Comparison of ENCODE assay signal across 1 cellular context in the genomic region with DNA sequence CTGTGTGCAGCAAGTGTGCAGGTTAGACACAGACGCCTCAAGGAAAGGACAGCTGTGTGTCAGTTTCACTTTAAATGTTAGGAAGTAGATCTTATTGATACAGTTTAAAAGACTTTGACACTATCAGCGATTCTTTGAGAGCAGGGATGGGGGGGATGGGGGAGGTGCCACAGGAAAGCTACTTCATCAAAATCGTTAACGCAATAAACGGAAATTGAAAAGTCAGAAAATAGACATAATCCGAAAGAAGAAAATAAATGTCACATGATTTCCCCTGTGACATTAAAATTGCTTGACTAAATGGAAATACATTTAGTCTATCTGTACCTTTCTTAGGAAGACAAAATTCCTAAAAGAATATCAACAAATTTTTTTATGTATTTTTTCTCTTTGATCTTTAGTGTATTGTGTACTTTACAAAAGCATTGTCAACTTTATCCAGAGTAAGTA.
A peak's percentile ranks its signal among the peaks of the same experiment; 100 is the strongest.
TF ChIP-seq lines count a peak whose summit lies in the region.

No MANE protein-coding gene starts in this region.

TF ChIP-seq in GM12878, 131 proteins besides CTCF, POLR2A, EP300 and RAD21:
- no peak; the same call in 1 of the 2 replicates for TF ChIP-seq PKNOX1 (IDR thresholded peaks at IDR 0.05)
- no peak for TF ChIP-seq REST (IDR thresholded peaks at IDR 0.05; ENCODE audit: low read depth, low read length)
- TF ChIP-seq BACH1 (IDR thresholded peaks at IDR 0.05; ENCODE audit: borderline replicate concordance) = no peak
- no peak for TF ChIP-seq SUPT20H (IDR thresholded peaks at IDR 0.05; ENCODE audit: borderline replicate concordance, control insufficient read depth, low read depth, low read length)
- TF ChIP-seq RAD51 (IDR thresholded peaks at IDR 0.05) = peak; percentile 63
- TF ChIP-seq, protein P1, sequence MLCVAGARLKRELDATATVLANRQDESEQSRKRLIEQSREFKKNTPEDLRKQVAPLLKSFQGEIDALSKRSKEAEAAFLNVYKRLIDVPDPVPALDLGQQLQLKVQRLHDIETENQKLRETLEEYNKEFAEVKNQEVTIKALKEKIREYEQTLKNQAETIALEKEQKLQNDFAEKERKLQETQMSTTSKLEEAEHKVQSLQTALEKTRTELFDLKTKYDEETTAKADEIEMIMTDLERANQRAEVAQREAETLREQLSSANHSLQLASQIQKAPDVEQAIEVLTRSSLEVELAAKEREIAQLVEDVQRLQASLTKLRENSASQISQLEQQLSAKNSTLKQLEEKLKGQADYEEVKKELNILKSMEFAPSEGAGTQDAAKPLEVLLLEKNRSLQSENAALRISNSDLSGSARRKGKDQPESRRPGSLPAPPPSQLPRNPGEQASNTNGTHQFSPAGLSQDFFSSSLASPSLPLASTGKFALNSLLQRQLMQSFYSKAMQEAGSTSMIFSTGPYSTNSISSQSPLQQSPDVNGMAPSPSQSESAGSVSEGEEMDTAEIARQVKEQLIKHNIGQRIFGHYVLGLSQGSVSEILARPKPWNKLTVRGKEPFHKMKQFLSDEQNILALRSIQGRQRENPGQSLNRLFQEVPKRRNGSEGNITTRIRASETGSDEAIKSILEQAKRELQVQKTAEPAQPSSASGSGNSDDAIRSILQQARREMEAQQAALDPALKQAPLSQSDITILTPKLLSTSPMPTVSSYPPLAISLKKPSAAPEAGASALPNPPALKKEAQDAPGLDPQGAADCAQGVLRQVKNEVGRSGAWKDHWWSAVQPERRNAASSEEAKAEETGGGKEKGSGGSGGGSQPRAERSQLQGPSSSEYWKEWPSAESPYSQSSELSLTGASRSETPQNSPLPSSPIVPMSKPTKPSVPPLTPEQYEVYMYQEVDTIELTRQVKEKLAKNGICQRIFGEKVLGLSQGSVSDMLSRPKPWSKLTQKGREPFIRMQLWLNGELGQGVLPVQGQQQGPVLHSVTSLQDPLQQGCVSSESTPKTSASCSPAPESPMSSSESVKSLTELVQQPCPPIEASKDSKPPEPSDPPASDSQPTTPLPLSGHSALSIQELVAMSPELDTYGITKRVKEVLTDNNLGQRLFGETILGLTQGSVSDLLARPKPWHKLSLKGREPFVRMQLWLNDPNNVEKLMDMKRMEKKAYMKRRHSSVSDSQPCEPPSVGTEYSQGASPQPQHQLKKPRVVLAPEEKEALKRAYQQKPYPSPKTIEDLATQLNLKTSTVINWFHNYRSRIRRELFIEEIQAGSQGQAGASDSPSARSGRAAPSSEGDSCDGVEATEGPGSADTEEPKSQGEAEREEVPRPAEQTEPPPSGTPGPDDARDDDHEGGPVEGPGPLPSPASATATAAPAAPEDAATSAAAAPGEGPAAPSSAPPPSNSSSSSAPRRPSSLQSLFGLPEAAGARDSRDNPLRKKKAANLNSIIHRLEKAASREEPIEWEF (IDR thresholded peaks at IDR 0.05; ENCODE audit: insufficient replicate concordance, low read depth, low read length) = no peak
- TF ChIP-seq GATAD2B (conservative IDR thresholded peaks at IDR 0.05; ENCODE audit: low read depth) = no peak
- TF ChIP-seq RB1 (IDR thresholded peaks at IDR 0.05; ENCODE audit: borderline replicate concordance) = no peak
- no peak for TF ChIP-seq ETV6 (conservative IDR thresholded peaks at IDR 0.05 in 1 of 2, IDR thresholded peaks at IDR 0.05 in 1 of 2; ENCODE audit: borderline replicate concordance in 1 of 2, low read depth in 1 of 2)
- TF ChIP-seq MXI1 (IDR thresholded peaks at IDR 0.05; ENCODE audit: low read depth, low read length) = no peak
- 0 out of 2 replicates have a peak, but pooled peaks have one; percentile 1 for TF ChIP-seq CBFB (IDR thresholded peaks at IDR 0.05; ENCODE audit: low read depth)
- TF ChIP-seq EZH2 (IDR thresholded peaks at IDR 0.05; ENCODE audit: borderline replicate concordance, control insufficient read depth, low read depth, low read length) = no peak
- TF ChIP-seq USF1 (IDR thresholded peaks at IDR 0.05; ENCODE audit: borderline replicate concordance, extremely low read length, insufficient read depth, low read depth, low read length) = no peak
- TF ChIP-seq, protein P2, sequence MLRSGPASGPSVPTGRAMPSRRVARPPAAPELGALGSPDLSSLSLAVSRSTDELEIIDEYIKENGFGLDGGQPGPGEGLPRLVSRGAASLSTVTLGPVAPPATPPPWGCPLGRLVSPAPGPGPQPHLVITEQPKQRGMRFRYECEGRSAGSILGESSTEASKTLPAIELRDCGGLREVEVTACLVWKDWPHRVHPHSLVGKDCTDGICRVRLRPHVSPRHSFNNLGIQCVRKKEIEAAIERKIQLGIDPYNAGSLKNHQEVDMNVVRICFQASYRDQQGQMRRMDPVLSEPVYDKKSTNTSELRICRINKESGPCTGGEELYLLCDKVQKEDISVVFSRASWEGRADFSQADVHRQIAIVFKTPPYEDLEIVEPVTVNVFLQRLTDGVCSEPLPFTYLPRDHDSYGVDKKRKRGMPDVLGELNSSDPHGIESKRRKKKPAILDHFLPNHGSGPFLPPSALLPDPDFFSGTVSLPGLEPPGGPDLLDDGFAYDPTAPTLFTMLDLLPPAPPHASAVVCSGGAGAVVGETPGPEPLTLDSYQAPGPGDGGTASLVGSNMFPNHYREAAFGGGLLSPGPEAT (IDR thresholded peaks at IDR 0.05; ENCODE audit: low read depth) = 0 out of 2 replicates have a peak, but pooled peaks have one; percentile 4
- no peak for TF ChIP-seq RCOR1 (conservative IDR thresholded peaks at IDR 0.05; ENCODE audit: low read depth, low read length)
- peak; percentile 44; the same call in 1 of the 2 replicates for TF ChIP-seq TCF7 (IDR thresholded peaks at IDR 0.05; ENCODE audit: borderline replicate concordance)
- TF ChIP-seq NR2F1 (conservative IDR thresholded peaks at IDR 0.05) = no peak
- no peak for TF ChIP-seq BCL3 (IDR thresholded peaks at IDR 0.05; ENCODE audit: borderline replicate concordance, insufficient read depth, low read depth, low read length, poor library complexity, severe bottlenecking)
- TF ChIP-seq SP1 (IDR thresholded peaks at IDR 0.05; ENCODE audit: low read depth, low read length) = no peak
- TF ChIP-seq NKRF (conservative IDR thresholded peaks at IDR 0.05) = peak; percentile 28; the same call in 1 of the 2 replicates
- no peak for TF ChIP-seq NR2C2 (IDR thresholded peaks at IDR 0.05; ENCODE audit: borderline replicate concordance, control insufficient read depth, insufficient read length, low read depth)
